Comparison of ENCODE assay signal across 25 cellular contexts in the genomic region with DNA sequence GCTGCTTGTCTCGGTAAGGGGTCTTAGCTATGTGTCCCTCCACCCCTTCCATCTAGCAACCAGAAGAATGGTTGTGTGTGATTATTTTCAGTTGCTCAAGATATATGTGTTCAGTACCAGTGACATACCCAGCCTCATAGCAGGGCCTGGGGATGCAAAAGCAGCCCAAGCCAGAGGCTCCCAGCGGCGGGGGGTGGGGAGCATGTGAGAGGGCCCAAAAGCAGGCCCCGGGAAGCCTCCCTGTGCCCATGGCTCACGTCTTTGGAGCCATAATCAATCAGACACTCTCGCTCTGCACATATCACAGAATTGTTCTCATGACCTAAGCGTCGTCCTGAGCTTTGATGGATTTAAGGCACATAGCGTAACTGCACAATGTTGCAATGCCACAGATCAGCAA.
"Had no signal": no experiment of that assay in that cellular context is flagged by ENCODE, and none has a peak within 500 bp of the region (broad histone marks: within the 10 kb centered on the region; RNA-seq: fewer than 3 reads in every experiment).

No MANE protein-coding gene starts in this region.

- H3K9me3 Mint-ChIP-seq: activated CD4-positive, alpha-beta memory T cell treated with anti-CD3 and anti-CD28 coated beads for 36 hours; activated CD4-positive, alpha-beta T cell treated with anti-CD3 and anti-CD28 coated beads, Interleukin-2, amount 10 ng/mL, durations not matched to agents 7 days and 5 days; activated T-helper 17 cell treated with anti-CD3 and anti-CD28 coated beads, Interleukin-2, amount 50 U/mL, for 72 hours; T-cell had no signal

- H3K27me3 Mint-ChIP-seq: activated CD4-positive, alpha-beta memory T cell treated with anti-CD3 and anti-CD28 coated beads for 36 hours; activated CD4-positive, alpha-beta T cell treated with anti-CD3 and anti-CD28 coated beads, Interleukin-2, amount 10 ng/mL, durations not matched to agents 7 days and 5 days; activated T-helper 17 cell treated with anti-CD3 and anti-CD28 coated beads, Interleukin-2, amount 50 U/mL, for 72 hours; T-cell had no signal

- H3K4me3 Mint-ChIP-seq: activated CD4-positive, alpha-beta memory T cell treated with anti-CD3 and anti-CD28 coated beads for 36 hours; activated CD4-positive, alpha-beta T cell treated with anti-CD3 and anti-CD28 coated beads, Interleukin-2, amount 10 ng/mL, durations not matched to agents 7 days and 5 days; activated T-helper 17 cell treated with anti-CD3 and anti-CD28 coated beads, Interleukin-2, amount 50 U/mL, for 72 hours; T-cell had no signal

- H3K4me1 Mint-ChIP-seq: activated CD4-positive, alpha-beta T cell treated with anti-CD3 and anti-CD28 coated beads, Interleukin-2, amount 10 ng/mL, durations not matched to agents 7 days and 5 days had no signal

- H3K36me3 Mint-ChIP-seq: activated CD4-positive, alpha-beta memory T cell treated with anti-CD3 and anti-CD28 coated beads for 36 hours had no signal

- H3K4me3 ChIP-seq: cardiac muscle cell, SK-N-MC had no signal

- DNase-seq: activated CD4-positive, alpha-beta memory T cell treated with anti-CD3 and anti-CD28 coated beads for 36 hours; activated CD4-positive, alpha-beta T cell treated with anti-CD3 and anti-CD28 coated beads, Interleukin-2, amount 10 ng/mL, durations not matched to agents 7 days and 5 days; activated CD4-positive, CD25-positive, alpha-beta regulatory T cell; activated gamma-delta T cell treated with Interleukin-2 at 50 U/mL for 16 hours; activated naive CD4-positive, alpha-beta T cell treated with anti-CD3 and anti-CD28 coated beads, Interleukin-2, amount 50 U/mL, for 16 hours; activated T-cell treated with anti-CD3 and anti-CD28 coated beads for 4 hours; activated T-cell treated with anti-CD3 and anti-CD28 coated beads, Interleukin-2, amount 50 U/mL, for 48 hours; aorta; IMR-90; Kasumi-1; KBM-7; NCI-H1105 treated with DMSO at 0.1 percent for 48 hours; NCI-H1436 treated with DMSO at 0.1 percent for 48 hours; NCI-H187; NCI-H2081; NCI-H446; NCI-H524; PC-3; SIG-M5; T-cell; T-helper 2 cell; T1000 had no signal

- H3K27ac ChIP-seq: cardiac muscle cell, SK-N-MC had no signal

- H3K27me3 ChIP-seq: cardiac muscle cell had no signal

- H3K36me3 ChIP-seq: cardiac muscle cell had no signal

- H3K27ac Mint-ChIP-seq: activated CD4-positive, alpha-beta memory T cell treated with anti-CD3 and anti-CD28 coated beads for 36 hours; activated CD4-positive, alpha-beta T cell treated with anti-CD3 and anti-CD28 coated beads, Interleukin-2, amount 10 ng/mL, durations not matched to agents 7 days and 5 days; T-cell had no signal
